ENCODE assay signal across 19 cellular contexts in genomic region chr6:149275621-149276020, GRCh38. TPM values are rescaled to one million over a fixed set of nuclear protein-coding genes. Genes with fewer than 3 reads are reported as not detected.
A peak's percentile ranks its signal among the peaks of the same experiment; 100 is the strongest.
DNase-seq lines count a peak whose midpoint lies in the region; FAIRE-seq and TF ChIP-seq lines count a peak whose summit lies in the region.
"Had no signal": no experiment of that assay in that cellular context is flagged by ENCODE, and none has a peak within 500 bp of the region (broad histone marks: within the 10 kb centered on the region; RNA-seq: fewer than 3 reads in every experiment).

No MANE protein-coding gene starts in this region.

- H3K79me2 ChIP-seq in trophoblast cell (ENCODE audit: control insufficient read depth, insufficient read depth, low read length, poor library complexity), result no peaks in the 10 kb centered on the region

- WGBS in trophoblast cell (ENCODE audit: extremely low coverage, insufficient coverage, insufficient read length), result no CpG with 5 or more reads among the region's 3 CpGs
- 63 to 78% (median 63%) methylated on average over 3 of the region's 3 CpGs for WGBS in ovary, 3 donors

- no peak overlapping the region for H3K27ac ChIP-seq in trophoblast cell (ENCODE audit: low read depth, low read length)
- H3K27ac ChIP-seq in ovary, result no peak overlapping the region
- H3K27ac ChIP-seq: BLaER1 treated with 17β-estradiol and CSF1 and Interleukin-3, amounts not matched to agents 10 nM and 100 nM had no signal

- no peaks in the 10 kb centered on the region for H3K27me3 ChIP-seq in trophoblast cell (ENCODE audit: insufficient read depth, low read length)
- no peaks in the 10 kb centered on the region for H3K27me3 ChIP-seq in ovary
- H3K27me3 ChIP-seq: BLaER1 treated with 17β-estradiol and CSF1 and Interleukin-3, amounts not matched to agents 10 nM and 100 nM had no signal

- no peak for TF ChIP-seq EP300 in ovary (IDR thresholded peaks at IDR 0.05)

- TF ChIP-seq POLR2A in GM12891 (IDR thresholded peaks at IDR 0.05; ENCODE audit: low read depth, low read length) (no peak), ovary (IDR thresholded peaks at IDR 0.05) (no peak)

- in situ Hi-C loops in GM13977 (cut with MboI; ENCODE audit: low pct_unique_long_range_greater_than_20kb, low sequenced_read_pairs, unreplicated experiment), result no loop called here

- no peak overlapping the region for H3K4ac ChIP-seq in trophoblast cell (ENCODE audit: low read depth, low read length)

- H2BK12ac ChIP-seq in trophoblast cell (ENCODE audit: low read length), result no peak overlapping the region

- DNase-seq in GM12891 (ENCODE audit: insufficient read length, low spot score) (no peak), NCI-H226 (peak; percentile 46), choroid plexus epithelial cell (ENCODE audit: low read depth) (peak; percentile 31), trophoblast cell (peak; percentile 7 to 91), ovary (no peak), GM13977 (ENCODE audit: low spot score) (no peak), nucleus accumbens (lab: John Stamatoyannopoulos, UW) (no peak), NCI-H524 (lab: John Stamatoyannopoulos, UW) (no peak)
- DNase-seq: CD4-positive, CD25-positive, alpha-beta regulatory T cell; CD8-positive, alpha-beta memory T cell; COR-L47; DMS 273 treated with DMSO at 0.1 percent for 48 hours; DMS53; GF-D8; GOT3; H7; HFFc6; KG1 had no signal

- H4K12ac ChIP-seq in trophoblast cell (ENCODE audit: low read depth, low read length), result no peak overlapping the region

- TF ChIP-seq CTCF in choroid plexus epithelial cell (conservative IDR thresholded peaks at IDR 0.05; ENCODE audit: low read depth, low read length), result no peak
- TF ChIP-seq CTCF in ovary (IDR thresholded peaks at IDR 0.05), result no peak
- TF ChIP-seq CTCF in GM13977 (IDR thresholded peaks at IDR 0.05; ENCODE audit: extremely low read depth, insufficient read depth, missing control alignments), result no peak

- H3K36me3 ChIP-seq in trophoblast cell (ENCODE audit: control insufficient read depth in 1 of 2, insufficient read depth in 2 of 2, low read length in 2 of 2), result no peaks in the 10 kb centered on the region
- H3K36me3 ChIP-seq in ovary, result no peaks in the 10 kb centered on the region
- H3K36me3 ChIP-seq: BLaER1 treated with 17β-estradiol and CSF1 and Interleukin-3, amounts not matched to agents 10 nM and 100 nM had no signal

- no peak overlapping the region for H2BK5ac ChIP-seq in trophoblast cell (ENCODE audit: low read depth, low read length, poor library complexity)

- no peak overlapping the region for H3K4me3 ChIP-seq in choroid plexus epithelial cell (ENCODE audit: low read depth, low read length)
- H3K4me3 ChIP-seq in trophoblast cell (ENCODE audit: low read depth, low read length), result no peak overlapping the region
- no peak overlapping the region for H3K4me3 ChIP-seq in ovary
- H3K4me3 ChIP-seq: BLaER1 treated with 17β-estradiol and CSF1 and Interleukin-3, amounts not matched to agents 10 nM and 100 nM had no signal

- no peaks in the 10 kb centered on the region for H3K79me1 ChIP-seq in trophoblast cell (ENCODE audit: low read length)

- no peak overlapping the region for H3K9ac ChIP-seq in trophoblast cell (ENCODE audit: low read length)
- H3K9ac ChIP-seq: BLaER1 treated with 17β-estradiol and CSF1 and Interleukin-3, amounts not matched to agents 10 nM and 100 nM had no signal

- no peak overlapping the region for H3K23ac ChIP-seq in trophoblast cell (ENCODE audit: low read length)

- intact Hi-C loops in ovary (cut with DNase I), result no loop called here

- peak; percentile 28 for FAIRE-seq in GM12891 (lab: Jason Lieb, UNC)

- no peak overlapping the region for H3K18ac ChIP-seq in trophoblast cell (ENCODE audit: low read length)

- no peak overlapping the region for H2BK120ac ChIP-seq in trophoblast cell (ENCODE audit: insufficient read depth, low read length, poor library complexity)

- no peak overlapping the region for H3K4me2 ChIP-seq in trophoblast cell (ENCODE audit: low read length)

- no peak overlapping the region for H4K8ac ChIP-seq in trophoblast cell (ENCODE audit: low read depth, low read length)

- H4K91ac ChIP-seq in trophoblast cell (ENCODE audit: low read depth, low read length), result no peak overlapping the region

- no peaks in the 10 kb centered on the region for H3K4me1 ChIP-seq in trophoblast cell (ENCODE audit: control insufficient read depth in 1 of 2, insufficient read depth in 2 of 2, low read length in 2 of 2)
- no peaks in the 10 kb centered on the region for H3K4me1 ChIP-seq in ovary (ENCODE audit: insufficient read depth)

- no peak overlapping the region for H2AFZ ChIP-seq in trophoblast cell (ENCODE audit: insufficient read depth, low read length, poor library complexity)

- H3K14ac ChIP-seq in trophoblast cell (ENCODE audit: low read length), result no peak overlapping the region

- no peak overlapping the region for H2AK5ac ChIP-seq in trophoblast cell (ENCODE audit: low read length)

- H3K9me3 ChIP-seq in trophoblast cell (ENCODE audit: insufficient read depth, low read depth, low read length), result no peaks in the 10 kb centered on the region
- no peaks in the 10 kb centered on the region for H3K9me3 ChIP-seq in ovary

TF ChIP-seq in GM12891, 5 proteins besides CTCF, POLR2A, EP300 and RAD21:
- TF ChIP-seq PAX5 (IDR thresholded peaks at IDR 0.05; ENCODE audit: insufficient read depth, low read length, severe bottlenecking), result no peak
- no peak for TF ChIP-seq POLR2AphosphoS5 (IDR thresholded peaks at IDR 0.05; ENCODE audit: low read depth, low read length)
- no peak for TF ChIP-seq TAF1 (IDR thresholded peaks at IDR 0.05; ENCODE audit: low read depth, low read length)
- no peak for TF ChIP-seq POU2F2 (IDR thresholded peaks at IDR 0.05; ENCODE audit: low read depth, low read length)
- no peak for TF ChIP-seq SPI1 (IDR thresholded peaks at IDR 0.05; ENCODE audit: low read depth, low read length)

RNA-seq across cellular contexts. Expression of gene TAB2, which starts 41.9 kb away (rescaled TPM):
- polyA plus RNA-seq in GM12891 (2012; ENCODE audit: low read depth, missing spikeins), result 17.2 TPM
- polyA plus RNA-seq in trophoblast cell (2013), result 59.5 and 60.1 TPM in 2 replicates
- 10 to 100 TPM; 47.2 to 75.9 (median 62.6) TPM for total RNA-seq in ovary
- polyA plus RNA-seq in ovary, result 10 to 100 TPM; 39.6 to 65.4 TPM

Comparison
In these comparisons a context has a peak if more than half of its experiments do, and no peak if none do; other contexts are left out.
1. DNase-seq: peak in NCI-H226 (single experiment), choroid plexus epithelial cell (single experiment) and trophoblast cell (2 of 2); none in GM12891 (single experiment), ovary (0 of 5), GM13977 (single experiment), nucleus accumbens (0 of 56) and NCI-H524 (0 of 2).